ENCODE assay signal across 33 cellular contexts in the genomic region with DNA sequence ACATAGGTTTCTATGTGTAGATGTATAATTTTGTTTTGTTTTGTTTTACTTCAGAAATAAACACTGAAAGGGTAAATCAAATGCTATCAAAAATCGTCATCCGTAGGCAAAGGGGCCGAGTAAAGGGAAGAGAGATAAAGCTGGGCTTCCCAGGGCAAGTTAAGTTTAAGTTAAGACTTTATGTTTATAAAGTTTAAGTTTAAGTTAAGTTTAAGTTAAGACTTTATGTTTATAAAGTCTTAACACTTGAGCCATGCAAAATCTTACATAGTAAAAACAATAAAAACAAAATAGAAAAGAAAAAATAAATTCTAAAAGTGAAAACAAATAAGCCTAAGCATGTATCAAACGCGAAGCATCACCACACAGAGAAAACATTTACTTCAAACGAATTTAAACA.
"Had no signal": no experiment of that assay in that cellular context is flagged by ENCODE, and none has a peak within 500 bp of the region (broad histone marks: within the 10 kb centered on the region; RNA-seq: fewer than 3 reads in every experiment).

No MANE protein-coding gene starts in this region.

- H3K27ac ChIP-seq: adrenal gland, ascending aorta, body of pancreas, brain microvascular endothelial cell, breast epithelium, cardiac muscle cell had no signal

- H3K9me3 ChIP-seq: ascending aorta, body of pancreas, breast epithelium had no signal

- H3K27me3 ChIP-seq: adrenal gland, ascending aorta, body of pancreas, brain microvascular endothelial cell, breast epithelium, cardiac muscle cell had no signal

- H3K4me1 ChIP-seq: adrenal gland, ascending aorta, body of pancreas, breast epithelium had no signal

- ATAC-seq: activated naive CD4-positive, alpha-beta T cell treated with anti-CD3 and anti-CD28 coated beads, Interleukin-2, amount 50 U/mL, for 72 hours; activated naive CD8-positive, alpha-beta T cell treated with anti-CD3 and anti-CD28 coated beads, Interleukin-2, amount 50 U/mL, for 24 hours; activated T-cell treated with anti-CD3 and anti-CD28 coated beads, Interleukin-2, amount 50 U/mL, for 4 hours; activated T-cell treated with anti-CD3 and anti-CD28 coated beads, Interleukin-2, amount 50 U/mL, for 72 hours; activated T-helper 17 cell treated with anti-CD3 and anti-CD28 coated beads, Interleukin-2, amount 50 U/mL, for 72 hours; body of pancreas had no signal

- H3K4me3 ChIP-seq: adrenal gland, ascending aorta, body of pancreas, breast epithelium, cardiac muscle cell had no signal

- FAIRE-seq: astrocyte, bronchial epithelial cell had no signal

- DNase-seq: activated effector memory CD4-positive, alpha-beta T cell treated with anti-CD3 and anti-CD28 coated beads, Interleukin-2, amount 50 U/mL, for 16 hours; activated effector memory CD4-positive, alpha-beta T cell treated with Interleukin-2 at 50 U/mL for 16 hours; activated gamma-delta T cell; activated gamma-delta T cell treated with Interleukin-2 at 50 U/mL for 16 hours; activated naive CD4-positive, alpha-beta T cell; activated naive CD4-positive, alpha-beta T cell treated with anti-CD3 and anti-CD28 coated beads for 36 hours; activated naive CD4-positive, alpha-beta T cell treated with anti-CD3 and anti-CD28 coated beads, Interleukin-2, amount 10 ng/mL, durations not matched to agents 7 days and 5 days; activated naive CD4-positive, alpha-beta T cell treated with anti-CD3 and anti-CD28 coated beads, Interleukin-2, amount 50 U/mL, for 16 hours; activated naive CD4-positive, alpha-beta T cell treated with Interleukin-2 at 50 U/mL for 16 hours; activated naive CD8-positive, alpha-beta T cell treated with anti-CD3 and anti-CD28 coated beads for 36 hours; activated naive CD8-positive, alpha-beta T cell treated with anti-CD3 and anti-CD28 coated beads, Interleukin-2, amount 10 ng/mL, durations not matched to agents 7 days and 5 days; activated naive CD8-positive, alpha-beta T cell treated with anti-CD3 and anti-CD28 coated beads, Interleukin-2, amount 50 U/mL, for 24 hours; activated T-cell treated with anti-CD3 and anti-CD28 coated beads, Interleukin-2, amount 50 U/mL, for 24 hours; activated T-cell treated with anti-CD3 and anti-CD28 coated beads, Interleukin-2, amount 50 U/mL, for 4 hours; activated T-cell treated with anti-CD3 and anti-CD28 coated beads, Interleukin-2, amount 50 U/mL, for 48 hours; activated T-cell treated with anti-CD3 and anti-CD28 coated beads, Interleukin-2, amount 50 U/mL, for 72 hours; adrenal gland; amniotic stem cell; amygdala; anterior cingulate cortex; aorta; body of pancreas; brain microvascular endothelial cell; caudate nucleus; central memory CD4-positive, alpha-beta T cell; cerebellar nuclear complex had no signal

- H3K36me3 ChIP-seq: adrenal gland, ascending aorta, brain microvascular endothelial cell, breast epithelium, cardiac muscle cell had no signal
